8 cellular contexts compared by ENCODE assay signal in the genomic region with DNA sequence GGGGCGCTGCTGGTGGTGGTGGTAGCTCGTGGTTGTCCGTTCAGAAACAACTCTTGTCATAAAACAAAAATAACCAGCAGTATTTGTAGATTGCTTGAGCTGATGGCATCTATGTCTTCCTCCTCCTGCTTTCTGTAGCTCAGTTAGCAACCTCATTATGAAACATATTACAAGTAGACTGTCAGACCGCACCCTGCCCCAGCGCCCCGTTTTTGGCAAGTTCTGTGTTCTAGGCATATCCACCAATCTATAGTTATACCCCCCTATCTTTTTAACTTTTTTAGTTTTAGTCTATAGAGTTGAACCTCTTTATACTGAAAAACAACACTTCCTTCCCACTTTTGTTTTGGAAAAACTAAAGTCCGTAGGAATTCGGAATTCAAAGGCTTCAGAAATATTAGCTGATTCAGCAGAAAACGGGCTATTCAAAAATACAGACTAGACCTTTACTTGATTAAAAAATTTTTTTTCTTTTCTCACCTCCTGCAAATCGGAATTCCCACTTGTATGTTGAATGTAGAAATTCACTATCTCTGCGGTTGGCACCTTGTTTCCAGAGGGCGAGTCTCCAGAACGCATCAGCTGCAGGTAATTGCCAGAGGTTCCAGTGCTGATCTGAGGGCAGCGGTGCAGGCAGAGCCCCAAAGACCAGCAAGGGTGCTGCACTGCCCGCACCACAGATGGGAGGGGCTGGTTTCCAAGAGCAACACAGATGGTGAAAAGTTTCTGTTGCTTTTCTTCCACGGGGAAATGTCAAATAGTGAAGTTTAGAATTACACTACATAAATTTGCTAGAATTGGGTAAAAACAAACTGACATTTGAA. TPM values are rescaled to one million over a fixed set of nuclear protein-coding genes. Genes with fewer than 3 reads are reported as not detected.
DNase-seq lines count a peak whose midpoint lies in the region; ATAC-seq, FAIRE-seq and TF ChIP-seq lines count a peak whose summit lies in the region.

No MANE protein-coding gene starts in this region.

- peak; percentile 40 for DNase-seq in H7
- no peak for DNase-seq in bronchial epithelial cell (ENCODE audit: low read depth)
- no peak for DNase-seq in HuH-7 (ENCODE audit: low spot score)
- no peak for DNase-seq in GM19240 (ENCODE audit: insufficient read length, low spot score)

- no peak for TF ChIP-seq CTCF in 22Rv1 (IDR thresholded peaks at IDR 0.05)
- TF ChIP-seq CTCF in bronchial epithelial cell (IDR thresholded peaks at IDR 0.05; ENCODE audit: insufficient read depth, low read length, severe bottlenecking) = no peak

- WGBS in mesodermal cell (ENCODE audit: insufficient coverage in 2 of 2), 2 experiments = 13% methylated on average over 7 to 8 of the region's 16 CpGs

- ATAC-seq in HG03045 (IDR thresholded peaks at IDR 0.05; ENCODE audit: unreplicated experiment) (no peak), GM21825 (IDR thresholded peaks at IDR 0.05; ENCODE audit: unreplicated experiment) (no peak)

- H3K4me1 ChIP-seq in mesodermal cell (ENCODE audit: control insufficient read depth, insufficient read depth, low read length, poor library complexity, severe bottlenecking) = peaks cover 5% of the 10 kb centered on the region

- FAIRE-seq in bronchial epithelial cell (lab: Jason Lieb, UNC) = no peak

- H3K27ac ChIP-seq in 22Rv1 = peak overlapping the region; percentile 94
- no peak overlapping the region for H3K27ac ChIP-seq in mesodermal cell (ENCODE audit: low read depth, low read length, severe bottlenecking)

- peaks cover 6% of the 10 kb centered on the region for H3K9me3 ChIP-seq in mesodermal cell (ENCODE audit: control insufficient read depth, low read length)

- H3K27me3 ChIP-seq in H7 (ENCODE audit: control insufficient read depth, insufficient read depth, low read length) (peaks cover 17% of the 10 kb centered on the region), bronchial epithelial cell (ENCODE audit: control insufficient read depth, insufficient read depth, low read length) (no peaks in the 10 kb centered on the region)

- H3K36me3 ChIP-seq in H7 (replicated peaks; ENCODE audit: control insufficient read depth, insufficient read depth, low read length) = no peaks in the 10 kb centered on the region
- H3K36me3 ChIP-seq in bronchial epithelial cell (ENCODE audit: control insufficient read depth, insufficient read depth, low read length) = no peaks in the 10 kb centered on the region
- H3K36me3 ChIP-seq in mesodermal cell (ENCODE audit: control insufficient read depth, insufficient read depth, low read length) = no peaks in the 10 kb centered on the region

- H3K4me3 ChIP-seq in H7 (ENCODE audit: insufficient read depth, low read depth, low read length) (peak overlapping the region; percentile 73), bronchial epithelial cell (ENCODE audit: low read depth, low read length) (peak overlapping the region; percentile 49), mesodermal cell (ENCODE audit: extremely low read depth, insufficient read depth, low read length, poor library complexity, severe bottlenecking) (peak overlapping the region; percentile 74)

RNA-seq across cellular contexts. Expression of gene FZD8, which starts 2.1 kb away (rescaled TPM):
- total RNA-seq in H7 (2014; rRNA removed; shearing (Covaris generic)) = 43.0 and 76.2 TPM in 2 replicates
- total RNA-seq in bronchial epithelial cell = 5.2 and 6.8 TPM in 2 replicates
- 15.9 TPM for polyA plus RNA-seq in mesodermal cell (2013, experiment 1 of 2)
- polyA plus RNA-seq in mesodermal cell (2013, experiment 2 of 2) = 17.3 TPM

RNA-seq across cellular contexts. Expression of gene GJD4, which starts 39.0 kb away (rescaled TPM):
- total RNA-seq in H7 (2014; rRNA removed; shearing (Covaris generic)) = not detected in 2 replicates
- not detected in 2 replicates for total RNA-seq in bronchial epithelial cell
- not detected for polyA plus RNA-seq in mesodermal cell (2013, experiment 1 of 2)
- not detected for polyA plus RNA-seq in mesodermal cell (2013, experiment 2 of 2)
